2 cellular contexts compared by ENCODE assay signal in the genomic region with DNA sequence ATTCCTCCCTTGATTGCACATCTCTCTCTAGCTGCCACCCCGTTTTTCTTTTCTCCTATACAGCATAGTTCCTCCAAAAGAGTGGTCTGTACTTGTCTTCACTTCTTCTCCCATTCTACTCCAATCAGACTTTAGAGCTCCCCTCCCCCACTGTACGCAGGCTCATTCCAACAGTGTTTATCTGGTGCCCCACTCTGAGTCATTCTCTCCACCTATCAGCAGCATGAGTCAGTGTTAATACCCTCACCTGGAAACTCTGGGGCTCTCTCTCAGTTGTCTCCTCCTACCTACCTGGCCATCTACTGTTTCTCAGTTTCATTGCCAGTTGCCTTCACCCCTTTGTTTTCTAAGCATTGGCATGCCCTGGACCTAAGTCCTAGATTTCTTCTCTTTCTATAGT.
TF ChIP-seq lines count a peak whose summit lies in the region.

No MANE protein-coding gene starts in this region.

TF ChIP-seq in A549, 52 proteins besides CTCF, POLR2A, EP300 and RAD21 (continued from another document):
- TF ChIP-seq CHD2 (IDR thresholded peaks at IDR 0.05; ENCODE audit: low read length, partially characterized antibody) (no peak), NR3C1 (IDR thresholded peaks at IDR 0.05) (no peak)

TF ChIP-seq in HCT116, 20 proteins besides CTCF, POLR2A, EP300 and RAD21 (continued from another document):
- TF ChIP-seq, protein P1, sequence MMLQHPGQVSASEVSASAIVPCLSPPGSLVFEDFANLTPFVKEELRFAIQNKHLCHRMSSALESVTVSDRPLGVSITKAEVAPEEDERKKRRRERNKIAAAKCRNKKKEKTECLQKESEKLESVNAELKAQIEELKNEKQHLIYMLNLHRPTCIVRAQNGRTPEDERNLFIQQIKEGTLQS (IDR thresholded peaks at IDR 0.05), result no peak
- TF ChIP-seq TCF7L2 (IDR thresholded peaks at IDR 0.05; ENCODE audit: borderline replicate concordance, extremely low read depth, insufficient read depth, insufficient read length) (no peak), CEBPB (IDR thresholded peaks at IDR 0.05; ENCODE audit: low read depth) (0 out of 2 replicates have a peak, but pooled peaks have one; percentile 5), POLR2AphosphoS5 (IDR thresholded peaks at IDR 0.05; ENCODE audit: low read depth, low read length) (peak; percentile 69), YY1 (IDR thresholded peaks at IDR 0.05; ENCODE audit: extremely low read depth, insufficient replicate concordance, low read depth, low read length) (peak; percentile 43), ELF1 (IDR thresholded peaks at IDR 0.05; ENCODE audit: borderline replicate concordance, low read depth) (no peak), FOSL1 (IDR thresholded peaks at IDR 0.05; ENCODE audit: low read depth) (peak; percentile 98), SIN3A (IDR thresholded peaks at IDR 0.05; ENCODE audit: low read depth) (no peak), ZFX (IDR thresholded peaks at IDR 0.05) (no peak), ZBTB33 (IDR thresholded peaks at IDR 0.05; ENCODE audit: extremely low read depth, insufficient replicate concordance, low read length) (no peak), EZH2phosphoT487 (IDR thresholded peaks at IDR 0.05; ENCODE audit: borderline replicate concordance) (no peak)
- TF ChIP-seq, protein P2, sequence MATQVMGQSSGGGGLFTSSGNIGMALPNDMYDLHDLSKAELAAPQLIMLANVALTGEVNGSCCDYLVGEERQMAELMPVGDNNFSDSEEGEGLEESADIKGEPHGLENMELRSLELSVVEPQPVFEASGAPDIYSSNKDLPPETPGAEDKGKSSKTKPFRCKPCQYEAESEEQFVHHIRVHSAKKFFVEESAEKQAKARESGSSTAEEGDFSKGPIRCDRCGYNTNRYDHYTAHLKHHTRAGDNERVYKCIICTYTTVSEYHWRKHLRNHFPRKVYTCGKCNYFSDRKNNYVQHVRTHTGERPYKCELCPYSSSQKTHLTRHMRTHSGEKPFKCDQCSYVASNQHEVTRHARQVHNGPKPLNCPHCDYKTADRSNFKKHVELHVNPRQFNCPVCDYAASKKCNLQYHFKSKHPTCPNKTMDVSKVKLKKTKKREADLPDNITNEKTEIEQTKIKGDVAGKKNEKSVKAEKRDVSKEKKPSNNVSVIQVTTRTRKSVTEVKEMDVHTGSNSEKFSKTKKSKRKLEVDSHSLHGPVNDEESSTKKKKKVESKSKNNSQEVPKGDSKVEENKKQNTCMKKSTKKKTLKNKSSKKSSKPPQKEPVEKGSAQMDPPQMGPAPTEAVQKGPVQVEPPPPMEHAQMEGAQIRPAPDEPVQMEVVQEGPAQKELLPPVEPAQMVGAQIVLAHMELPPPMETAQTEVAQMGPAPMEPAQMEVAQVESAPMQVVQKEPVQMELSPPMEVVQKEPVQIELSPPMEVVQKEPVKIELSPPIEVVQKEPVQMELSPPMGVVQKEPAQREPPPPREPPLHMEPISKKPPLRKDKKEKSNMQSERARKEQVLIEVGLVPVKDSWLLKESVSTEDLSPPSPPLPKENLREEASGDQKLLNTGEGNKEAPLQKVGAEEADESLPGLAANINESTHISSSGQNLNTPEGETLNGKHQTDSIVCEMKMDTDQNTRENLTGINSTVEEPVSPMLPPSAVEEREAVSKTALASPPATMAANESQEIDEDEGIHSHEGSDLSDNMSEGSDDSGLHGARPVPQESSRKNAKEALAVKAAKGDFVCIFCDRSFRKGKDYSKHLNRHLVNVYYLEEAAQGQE (IDR thresholded peaks at IDR 0.05; ENCODE audit: low read depth), result no peak
TF ChIP-seq in HCT116: peak in this region for 9.
